Comparison of ENCODE assay signal across 26 cellular contexts in genomic region chr1:204580862-204581261, GRCh38.
"Had no signal": no experiment of that assay in that cellular context is flagged by ENCODE, and none has a peak within 500 bp of the region (broad histone marks: within the 10 kb centered on the region; RNA-seq: fewer than 3 reads in every experiment).

No MANE protein-coding gene starts in this region.

- H3K9me3 ChIP-seq: psoas muscle, tibial nerve had no signal

- H3K27ac ChIP-seq: neural progenitor cell, parathyroid adenoma, psoas muscle, tibial nerve had no signal

- H3K36me3 Mint-ChIP-seq: natural killer cell, neural progenitor cell had no signal

- H3K9me3 Mint-ChIP-seq: activated CD4-positive, alpha-beta memory T cell treated with anti-CD3 and anti-CD28 coated beads, Interleukin-2, amount 10 ng/mL, durations not matched to agents 7 days and 5 days; activated CD4-positive, alpha-beta T cell treated with anti-CD3 and anti-CD28 coated beads, Interleukin-2, amount 10 ng/mL, durations not matched to agents 24 days and 14 days; activated naive CD4-positive, alpha-beta T cell treated with anti-CD3 and anti-CD28 coated beads, Interleukin-2, amount 50 U/mL, for 24 hours; activated naive CD8-positive, alpha-beta T cell treated with anti-CD3 and anti-CD28 coated beads, Interleukin-2, amount 50 U/mL, for 24 hours; activated T-cell treated with anti-CD3 and anti-CD28 coated beads, Interleukin-2, amount 50 U/mL, for 24 hours; natural killer cell; neural progenitor cell had no signal

- H3K79me2 ChIP-seq: parathyroid adenoma had no signal

- H2AFZ ChIP-seq: neural progenitor cell, parathyroid adenoma had no signal

- ATAC-seq: activated CD4-positive, CD25-positive, alpha-beta regulatory T cell treated with anti-CD3 and anti-CD28 coated beads, Interleukin-2, amount 50 U/mL, for 24 hours; activated naive CD8-positive, alpha-beta T cell treated with anti-CD3 and anti-CD28 coated beads, Interleukin-2, amount 50 U/mL, for 24 hours; esophagus mucosa; left cardiac atrium; natural killer cell; psoas muscle had no signal

- H3K27ac Mint-ChIP-seq: activated naive CD8-positive, alpha-beta T cell treated with anti-CD3 and anti-CD28 coated beads, Interleukin-2, amount 50 U/mL, for 24 hours had no signal

- H3K4me3 Mint-ChIP-seq: activated naive CD8-positive, alpha-beta T cell treated with anti-CD3 and anti-CD28 coated beads, Interleukin-2, amount 50 U/mL, for 24 hours; activated T-cell treated with anti-CD3 and anti-CD28 coated beads, Interleukin-2, amount 50 U/mL, for 24 hours; natural killer cell; neural progenitor cell had no signal

- H3K36me3 ChIP-seq: neural progenitor cell, tibial nerve, WERI-Rb-1 had no signal

- H3K27me3 Mint-ChIP-seq: activated CD4-positive, alpha-beta memory T cell treated with anti-CD3 and anti-CD28 coated beads, Interleukin-2, amount 10 ng/mL, durations not matched to agents 7 days and 5 days; activated CD4-positive, alpha-beta T cell treated with anti-CD3 and anti-CD28 coated beads, Interleukin-2, amount 10 ng/mL, durations not matched to agents 24 days and 14 days; activated naive CD4-positive, alpha-beta T cell treated with anti-CD3 and anti-CD28 coated beads, Interleukin-2, amount 50 U/mL, for 24 hours; activated naive CD8-positive, alpha-beta T cell treated with anti-CD3 and anti-CD28 coated beads, Interleukin-2, amount 50 U/mL, for 24 hours; activated T-cell treated with anti-CD3 and anti-CD28 coated beads, Interleukin-2, amount 50 U/mL, for 24 hours had no signal

- H3K27me3 ChIP-seq: neural progenitor cell, tibial nerve had no signal

- H3K9ac ChIP-seq: neural progenitor cell, parathyroid adenoma had no signal

- H3K4me2 ChIP-seq: neural progenitor cell had no signal

- H3K4me3 ChIP-seq: neural progenitor cell, psoas muscle, tibial nerve had no signal

- DNase-seq: activated CD4-positive, alpha-beta memory T cell treated with anti-CD3 and anti-CD28 coated beads, Interleukin-2, amount 10 ng/mL, durations not matched to agents 7 days and 5 days; activated CD4-positive, alpha-beta T cell treated with anti-CD3 and anti-CD28 coated beads, Interleukin-2, amount 10 ng/mL, durations not matched to agents 24 days and 14 days; activated CD8-positive, alpha-beta memory T cell treated with anti-CD3 and anti-CD28 coated beads, Interleukin-2, amount 50 U/mL, for 48 hours; activated gamma-delta T cell; activated naive CD8-positive, alpha-beta T cell treated with anti-CD3 and anti-CD28 coated beads, Interleukin-2, amount 50 U/mL, for 24 hours; activated T-cell treated with anti-CD3 and anti-CD28 coated beads, Interleukin-2, amount 50 U/mL, for 24 hours; amygdala; caudate nucleus; foreskin fibroblast; hippocampal formation; left cardiac atrium; midbrain; natural killer cell; occipital lobe; psoas muscle; stimulated activated CD4-positive, alpha-beta T cell treated with anti-CD3 and anti-CD28 coated beads, Interleukin-15, amount 100 ng/mL, for 24 hours; stimulated activated CD4-positive, alpha-beta T cell treated with anti-CD3 and anti-CD28 coated beads, Interleukin-2, amount 100 ng/mL, for 24 hours; stimulated activated naive CD4-positive, alpha-beta T cell treated with Interleukin-2 at 50 U/mL for 16 hours; T-helper 9 cell; WERI-Rb-1 had no signal

- H3K4me1 ChIP-seq: parathyroid adenoma, psoas muscle had no signal
